Comparison of ENCODE assay signal across 13 cellular contexts in the genomic region with DNA sequence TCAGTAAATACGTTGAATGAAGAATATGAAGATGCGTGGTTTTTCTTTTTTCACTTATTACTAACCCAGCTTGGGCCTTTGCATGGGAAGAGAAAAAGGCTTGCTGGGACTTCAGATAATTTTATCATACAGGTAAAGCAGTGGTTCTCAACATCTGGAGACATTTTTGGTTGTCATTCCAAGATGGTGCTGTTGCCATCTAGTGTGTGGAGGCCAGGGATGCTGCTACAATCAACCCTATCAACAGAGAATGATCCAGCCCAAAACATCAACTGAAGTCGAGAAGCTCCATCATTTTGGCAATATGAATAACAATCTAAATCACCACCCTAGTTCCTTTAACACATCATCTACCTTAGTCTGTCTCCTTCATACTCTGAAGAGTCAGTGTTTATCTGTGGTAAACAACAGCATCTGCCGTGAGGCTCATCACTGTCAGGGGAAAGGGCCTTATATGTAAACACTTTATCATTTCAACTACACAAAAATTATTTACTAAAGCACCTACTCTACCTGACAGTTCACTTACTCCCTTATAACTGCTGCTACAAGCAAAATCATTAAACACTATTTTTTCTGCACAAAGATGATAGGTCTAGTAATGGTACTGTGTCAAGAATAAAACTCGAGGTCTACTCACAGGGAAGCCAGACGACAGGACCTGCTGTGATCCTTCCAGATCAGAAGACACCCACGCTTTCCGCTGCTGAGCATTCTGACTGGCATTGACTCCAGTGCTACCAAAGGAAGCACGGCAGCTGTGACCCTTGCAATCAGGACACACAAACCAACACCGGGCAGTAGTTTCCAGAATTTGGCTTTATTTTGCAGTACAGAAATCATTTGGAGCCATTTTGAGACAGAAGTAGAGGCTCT. TPM values are rescaled to one million over a fixed set of nuclear protein-coding genes. Genes with fewer than 3 reads are reported as not detected.
DNase-seq lines count a peak whose midpoint lies in the region; ATAC-seq and TF ChIP-seq lines count a peak whose summit lies in the region.
"Had no signal": no experiment of that assay in that cellular context is flagged by ENCODE, and none has a peak within 500 bp of the region (broad histone marks: within the 10 kb centered on the region; RNA-seq: fewer than 3 reads in every experiment).

No MANE protein-coding gene starts in this region.

- no peak overlapping the region for H3K4me2 ChIP-seq in DND-41 (ENCODE audit: insufficient read depth, low read length)

- POLR2A ChIA-PET in activated CD8-positive, alpha-beta T cell treated with anti-CD3 and anti-CD28 coated beads for 36 hours (lab: Charles Lee) = interaction anchor here (0.6 to 1.7 kb wide), 2 partner anchors 10 to 84 kb away, joined by 3 to 4 read pairs; no protein-coding TSS in a partner anchor

- peaks cover 15% of the 10 kb centered on the region for H3K79me2 ChIP-seq in DND-41 (ENCODE audit: insufficient read depth, low read length)

- H3K36me3 Mint-ChIP-seq in T-helper 1 cell treated with Interleukin-12 subunit alpha and Interleukin-12 subunit beta and Interleukin-4 antibody, amounts not matched to agents 30 μg/mL and 1 μg/mL, for 36 hours (ENCODE audit: low read depth) = peaks cover 62% of the 10 kb centered on the region
- H3K36me3 Mint-ChIP-seq in activated CD8-positive, alpha-beta T cell treated with anti-CD3 and anti-CD28 coated beads for 36 hours (ENCODE audit: low read depth) = peaks cover 66% of the 10 kb centered on the region
- peaks cover 47% of the 10 kb centered on the region for H3K36me3 Mint-ChIP-seq in memory B cell

- peaks cover 19% of the 10 kb centered on the region for H3K4me1 Mint-ChIP-seq in T-helper 1 cell treated with Interleukin-12 subunit alpha and Interleukin-12 subunit beta and Interleukin-4 antibody, amounts not matched to agents 30 μg/mL and 1 μg/mL, for 36 hours (ENCODE audit: low read depth)
- no peaks in the 10 kb centered on the region for H3K4me1 Mint-ChIP-seq in activated CD8-positive, alpha-beta T cell treated with anti-CD3 and anti-CD28 coated beads for 36 hours (ENCODE audit: low read depth)
- H3K4me1 Mint-ChIP-seq in memory B cell = peaks cover 3% of the 10 kb centered on the region

- CTCF ChIA-PET in activated CD8-positive, alpha-beta T cell treated with anti-CD3 and anti-CD28 coated beads for 36 hours (lab: Charles Lee) = interaction anchor here (0.6 kb wide), 1 partner anchor 48 kb away, joined by 3 read pairs; no protein-coding TSS in a partner anchor

- intact Hi-C loops in activated CD8-positive, alpha-beta T cell treated with anti-CD3 and anti-CD28 coated beads for 36 hours (cut with micrococcal nuclease) = no loop called here
- intact Hi-C loops in lower lobe of right lung (cut with DNase I) = no loop called here

- H3K36me3 ChIP-seq in DND-41 (ENCODE audit: insufficient read depth, low read length) (peaks cover 97% of the 10 kb centered on the region), lower lobe of right lung (peaks cover 92% of the 10 kb centered on the region)

- H3K27me3 ChIP-seq in DND-41 (ENCODE audit: insufficient read depth, low read length, poor library complexity) = no peaks in the 10 kb centered on the region
- no peaks in the 10 kb centered on the region for H3K27me3 ChIP-seq in lower lobe of right lung (ENCODE audit: low read depth)

- H3K4me1 ChIP-seq in DND-41 (ENCODE audit: insufficient read depth, low read length) (no peaks in the 10 kb centered on the region), lower lobe of right lung (no peaks in the 10 kb centered on the region)
- H3K4me1 ChIP-seq: left ventricle myocardium inferior had no signal

- peak overlapping the region; percentile 8 for H3K27ac Mint-ChIP-seq in T-helper 1 cell treated with Interleukin-12 subunit alpha and Interleukin-12 subunit beta and Interleukin-4 antibody, amounts not matched to agents 30 μg/mL and 1 μg/mL, for 36 hours
- peak overlapping the region; percentile 35 for H3K27ac Mint-ChIP-seq in activated CD8-positive, alpha-beta T cell treated with anti-CD3 and anti-CD28 coated beads for 36 hours
- peak overlapping the region; percentile 62 for H3K27ac Mint-ChIP-seq in memory B cell

- H3K4me3 ChIP-seq in DND-41 (ENCODE audit: low read depth in 1 of 2, low read length in 2 of 2) = no peak overlapping the region
- H3K4me3 ChIP-seq in lower lobe of right lung = no peak overlapping the region
- H3K4me3 ChIP-seq: left ventricle myocardium inferior had no signal

- H4K20me1 ChIP-seq in DND-41 (ENCODE audit: insufficient read depth, low read length) = peaks cover 12% of the 10 kb centered on the region

- no peak overlapping the region for H3K27ac ChIP-seq in DND-41 (ENCODE audit: low read length)
- H3K27ac ChIP-seq in lower lobe of right lung = no peak overlapping the region
- H3K27ac ChIP-seq: left ventricle myocardium inferior had no signal

- H3K27me3 Mint-ChIP-seq in T-helper 1 cell treated with Interleukin-12 subunit alpha and Interleukin-12 subunit beta and Interleukin-4 antibody, amounts not matched to agents 30 μg/mL and 1 μg/mL, for 36 hours (ENCODE audit: low read depth) = no peaks in the 10 kb centered on the region
- H3K27me3 Mint-ChIP-seq in activated CD8-positive, alpha-beta T cell treated with anti-CD3 and anti-CD28 coated beads for 36 hours = no peaks in the 10 kb centered on the region
- no peaks in the 10 kb centered on the region for H3K27me3 Mint-ChIP-seq in memory B cell

- H3K9me3 ChIP-seq in DND-41 (ENCODE audit: insufficient read depth, low read length, severe bottlenecking) = no peaks in the 10 kb centered on the region
- no peaks in the 10 kb centered on the region for H3K9me3 ChIP-seq in lower lobe of right lung
- H3K9me3 ChIP-seq: left ventricle myocardium inferior had no signal

- H3K9ac ChIP-seq in DND-41 (ENCODE audit: low read depth, low read length) = no peak overlapping the region

- H2AFZ ChIP-seq in DND-41 (ENCODE audit: low read depth, low read length) = no peak overlapping the region

- no peaks in the 10 kb centered on the region for H3K9me3 Mint-ChIP-seq in T-helper 1 cell treated with Interleukin-12 subunit alpha and Interleukin-12 subunit beta and Interleukin-4 antibody, amounts not matched to agents 30 μg/mL and 1 μg/mL, for 36 hours
- no peaks in the 10 kb centered on the region for H3K9me3 Mint-ChIP-seq in activated CD8-positive, alpha-beta T cell treated with anti-CD3 and anti-CD28 coated beads for 36 hours
- no peaks in the 10 kb centered on the region for H3K9me3 Mint-ChIP-seq in memory B cell

- DNase-seq in T-helper 1 cell = no peak
- no peak for DNase-seq in DND-41
- no peak for DNase-seq in activated CD8-positive, alpha-beta T cell treated with anti-CD3 and anti-CD28 coated beads for 36 hours
- DNase-seq in memory B cell (ENCODE audit: low spot score in 2 of 2) = no peak
- DNase-seq in lower lobe of right lung = no peak
- DNase-seq in SW480 (ENCODE audit: low spot score) = no peak
- no peak for DNase-seq in hippocampal formation (lab: John Stamatoyannopoulos, UW)
- DNase-seq: 8988T, left ventricle myocardium inferior, NCI-H2171, SHP77 treated with DMSO at 0.1 percent for 48 hours, trophoblast cell had no signal

- ATAC-seq in DND-41 (ENCODE audit: insufficient read depth, low read depth) (no peak; the same call in 2 of the 3 replicates), memory B cell (ENCODE audit: low read depth) (no peak), lower lobe of right lung (no peak)
- no peak for ATAC-seq in activated CD8-positive, alpha-beta T cell treated with anti-CD3 and anti-CD28 coated beads for 36 hours

- H3K4me3 Mint-ChIP-seq in T-helper 1 cell treated with Interleukin-12 subunit alpha and Interleukin-12 subunit beta and Interleukin-4 antibody, amounts not matched to agents 30 μg/mL and 1 μg/mL, for 36 hours = no peak overlapping the region
- no peak overlapping the region for H3K4me3 Mint-ChIP-seq in activated CD8-positive, alpha-beta T cell treated with anti-CD3 and anti-CD28 coated beads for 36 hours
- no peak overlapping the region for H3K4me3 Mint-ChIP-seq in memory B cell

- TF ChIP-seq CTCF in DND-41 (IDR thresholded peaks at IDR 0.05; ENCODE audit: borderline replicate concordance, extremely low read depth, low read length, poor library complexity, severe bottlenecking) (peak; percentile 39), lower lobe of right lung (IDR thresholded peaks at IDR 0.05) (no peak)
- no peak for TF ChIP-seq CTCF in activated CD8-positive, alpha-beta T cell treated with anti-CD3 and anti-CD28 coated beads for 36 hours (IDR thresholded peaks at IDR 0.05)

RNA-seq across cellular contexts. Expression of a gene that starts 48.6 kb away (rescaled TPM):
- total RNA-seq in activated CD8-positive, alpha-beta T cell treated with anti-CD3 and anti-CD28 coated beads for 36 hours = 100 to 1,000 TPM; 288 to 291 TPM
- 192 TPM for total RNA-seq in lower lobe of right lung

Comparison
In these comparisons a context has a peak if more than half of its experiments do, and no peak if none do; other contexts are left out.
1. H3K27ac Mint-ChIP-seq: peak in every context shown above with its lines; median percentile 62 in memory B cell; 35 in activated CD8-positive, alpha-beta T cell treated with anti-CD3 and anti-CD28 coated beads for 36 hours; 8 in T-helper 1 cell treated with Interleukin-12 subunit alpha and Interleukin-12 subunit beta and Interleukin-4 antibody, amounts not matched to agents 30 μg/mL and 1 μg/mL, for 36 hours.